ENCODE assay signal across 21 cellular contexts in the genomic region with DNA sequence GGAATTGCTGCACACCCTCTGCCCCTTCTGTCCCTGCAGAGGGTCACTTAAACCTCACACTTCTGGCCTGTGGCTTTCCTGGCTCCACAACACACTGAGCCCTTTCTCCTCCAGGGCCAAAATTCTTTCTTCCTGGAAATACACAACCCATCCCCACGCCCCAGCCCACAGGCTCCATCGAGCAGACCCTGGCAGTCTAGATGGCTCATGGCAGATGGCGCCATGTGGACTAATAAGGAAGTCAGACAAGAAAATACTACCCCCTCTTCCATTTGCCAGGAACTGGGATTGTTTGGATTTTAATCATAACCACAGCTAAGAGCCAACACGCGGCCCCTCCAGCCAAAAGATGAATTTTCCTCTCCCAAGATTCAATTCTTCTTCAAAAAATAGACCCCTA.
A peak's percentile ranks its signal among the peaks of the same experiment; 100 is the strongest.
DNase-seq lines count a peak whose midpoint lies in the region; ATAC-seq lines count a peak whose summit lies in the region.
"Had no signal": no experiment of that assay in that cellular context is flagged by ENCODE, and none has a peak within 500 bp of the region (broad histone marks: within the 10 kb centered on the region; RNA-seq: fewer than 3 reads in every experiment).

No MANE protein-coding gene starts in this region.

- peaks cover 5 to 7% of the 10 kb centered on the region in 2 donors for H3K36me3 ChIP-seq in aorta (ENCODE audit: control insufficient read depth in 1 of 2, insufficient read depth in 2 of 2, low read length in 1 of 2)
- H3K36me3 ChIP-seq: BE2C had no signal

- peak; percentile 32 for DNase-seq in M059J (ENCODE audit: low read depth)
- peak; percentile 32 to 69 for DNase-seq in NCI-H446 (lab: John Stamatoyannopoulos, UW)
- peak; percentile 34 for DNase-seq in astrocyte of the hippocampus (ENCODE audit: low read depth, low spot score)
- DNase-seq in aorta = peak in 1 of 2 donors; percentile 63
- no peak for DNase-seq in SHP77 treated with DMSO at 0.1 percent for 48 hours (lab: John Stamatoyannopoulos, UW)
- DNase-seq in activated CD8-positive, alpha-beta memory T cell treated with anti-CD3 and anti-CD28 coated beads, Interleukin-2, amount 10 ng/mL, durations not matched to agents 7 days and 5 days = no peak
- no peak for DNase-seq in DMS53 treated with DMSO at 0.1 percent for 48 hours (lab: John Stamatoyannopoulos, UW; ENCODE audit: unreplicated experiment)
- DNase-seq: ACHN; BE2C; C1 segment of cervical spinal cord; CD4-positive, CD25-positive, alpha-beta regulatory T cell; CD8-positive, alpha-beta memory T cell; COR-L47; DMS153; DMS79 treated with DMSO at 0.1 percent for 48 hours; GF-D8; GOT3; H7; HFFc6; IMR-90 had no signal

- H3K4me3 ChIP-seq in aorta (ENCODE audit: low read length in 2 of 2) = no peak overlapping the region

- H3K27me3 Mint-ChIP-seq in activated CD8-positive, alpha-beta memory T cell treated with anti-CD3 and anti-CD28 coated beads, Interleukin-2, amount 10 ng/mL, durations not matched to agents 7 days and 5 days = no peaks in the 10 kb centered on the region
- H3K27me3 Mint-ChIP-seq: CD4-positive, CD25-positive, alpha-beta regulatory T cell had no signal

- no peaks in the 10 kb centered on the region for H3K36me3 Mint-ChIP-seq in activated CD8-positive, alpha-beta memory T cell treated with anti-CD3 and anti-CD28 coated beads, Interleukin-2, amount 10 ng/mL, durations not matched to agents 7 days and 5 days
- H3K36me3 Mint-ChIP-seq: CD4-positive, CD25-positive, alpha-beta regulatory T cell; CD8-positive, alpha-beta memory T cell had no signal

- no peaks in the 10 kb centered on the region for H3K4me1 ChIP-seq in aorta (ENCODE audit: control insufficient read depth in 1 of 2, insufficient read depth in 2 of 2, low read length in 2 of 2)

- H3K4me1 Mint-ChIP-seq in activated CD8-positive, alpha-beta memory T cell treated with anti-CD3 and anti-CD28 coated beads, Interleukin-2, amount 10 ng/mL, durations not matched to agents 7 days and 5 days = no peaks in the 10 kb centered on the region
- H3K4me1 Mint-ChIP-seq: CD4-positive, CD25-positive, alpha-beta regulatory T cell; CD8-positive, alpha-beta memory T cell had no signal

- H3K9me3 Mint-ChIP-seq in activated CD8-positive, alpha-beta memory T cell treated with anti-CD3 and anti-CD28 coated beads, Interleukin-2, amount 10 ng/mL, durations not matched to agents 7 days and 5 days (ENCODE audit: low read depth) = no peaks in the 10 kb centered on the region

- peaks cover 2% of the 10 kb centered on the region for H3K9me3 ChIP-seq in aorta (ENCODE audit: control insufficient read depth, low read length)
- H3K9me3 ChIP-seq: BE2C had no signal

- peak overlapping the region in 1 of 2 donors; percentile 29 for H3K27ac ChIP-seq in aorta (ENCODE audit: low read depth in 1 of 2, low read length in 2 of 2)

- no peaks in the 10 kb centered on the region for H3K27me3 ChIP-seq in aorta (ENCODE audit: control insufficient read depth in 1 of 2, insufficient read depth in 2 of 2, low read length in 1 of 2)
- H3K27me3 ChIP-seq: BE2C had no signal

- intact Hi-C loops in aorta (cut with DNase I) = no loop called here

- no peak overlapping the region for H3K4me3 Mint-ChIP-seq in activated CD8-positive, alpha-beta memory T cell treated with anti-CD3 and anti-CD28 coated beads, Interleukin-2, amount 10 ng/mL, durations not matched to agents 7 days and 5 days
- H3K4me3 Mint-ChIP-seq: CD4-positive, CD25-positive, alpha-beta regulatory T cell; CD8-positive, alpha-beta memory T cell; HFFc6 had no signal

- H3K27ac Mint-ChIP-seq in activated CD8-positive, alpha-beta memory T cell treated with anti-CD3 and anti-CD28 coated beads, Interleukin-2, amount 10 ng/mL, durations not matched to agents 7 days and 5 days = no peak overlapping the region
- H3K27ac Mint-ChIP-seq: CD4-positive, CD25-positive, alpha-beta regulatory T cell; HFFc6 had no signal

- WGBS in aorta, 2 donors = 24 to 27% methylated on average over 5 of the region's 5 CpGs

- ATAC-seq in aorta (ENCODE audit: low FRiP score) = peak; percentile 35
- ATAC-seq in activated CD8-positive, alpha-beta memory T cell treated with anti-CD3 and anti-CD28 coated beads, Interleukin-2, amount 10 ng/mL, durations not matched to agents 7 days and 5 days = no peak
- ATAC-seq: HCT116 had no signal

- CTCF ChIA-PET in activated CD8-positive, alpha-beta memory T cell treated with anti-CD3 and anti-CD28 coated beads, Interleukin-2, amount 10 ng/mL, durations not matched to agents 7 days and 5 days (lab: Charles Lee) = no interaction called here

Comparison
In these comparisons a context has a peak if more than half of its experiments do, and no peak if none do; other contexts are left out.
1. DNase-seq: peak in M059J (single experiment), NCI-H446 (2 of 2) and astrocyte of the hippocampus (single experiment); none in SHP77 treated with DMSO at 0.1 percent for 48 hours (single experiment), activated CD8-positive, alpha-beta memory T cell treated with anti-CD3 and anti-CD28 coated beads, Interleukin-2, amount 10 ng/mL, durations not matched to agents 7 days and 5 days (single experiment) and DMS53 treated with DMSO at 0.1 percent for 48 hours (single experiment).